ENCODE assay signal across 8 cellular contexts in the genomic region with DNA sequence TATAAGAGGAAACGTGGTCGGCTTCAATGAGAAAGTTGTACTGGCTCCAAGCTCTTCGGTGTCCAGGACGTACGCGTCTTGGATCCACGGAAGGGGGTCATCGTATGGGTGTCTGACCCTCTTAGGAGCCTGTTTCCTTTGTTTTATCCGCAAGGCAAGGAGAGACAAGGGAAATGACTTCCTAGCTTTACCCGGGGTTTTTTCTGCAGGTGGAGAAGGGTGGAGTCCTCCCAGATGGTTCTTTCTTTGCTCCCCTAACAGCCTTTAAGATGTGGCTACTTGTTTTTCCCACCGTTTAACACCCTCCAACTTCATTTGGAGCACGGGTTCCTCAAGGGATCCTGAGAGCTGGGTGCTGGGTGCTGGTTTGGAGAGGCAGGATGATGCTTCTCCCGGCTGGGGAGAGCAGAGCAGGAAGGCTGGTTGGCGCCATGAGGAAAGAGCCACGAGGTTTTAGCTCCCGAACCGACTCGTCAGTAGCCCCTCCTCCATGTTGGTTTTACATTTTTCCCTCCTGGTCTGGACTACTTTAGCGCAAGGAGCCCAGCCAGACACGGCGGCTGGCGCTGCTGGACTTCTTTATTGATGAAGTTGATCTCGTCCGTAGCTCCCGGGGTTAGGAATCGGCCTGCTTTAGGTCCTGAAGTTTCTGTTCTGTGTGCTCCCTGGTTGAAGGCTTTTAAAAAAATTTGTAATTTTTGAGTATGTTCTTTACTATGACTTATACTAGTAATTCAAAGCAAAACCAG. TPM values are rescaled to one million over a fixed set of nuclear protein-coding genes. Genes with fewer than 3 reads are reported as not detected.
A peak's percentile ranks its signal among the peaks of the same experiment; 100 is the strongest.
DNase-seq lines count a peak whose midpoint lies in the region; TF ChIP-seq lines count a peak whose summit lies in the region.

No MANE protein-coding gene starts in this region.

- H3K9ac ChIP-seq in colonic mucosa (ENCODE audit: low read depth in 2 of 2, low read length in 2 of 2), result peak overlapping the region; percentile 73 to 85

- peak overlapping the region; percentile 98 for H3K27ac ChIP-seq in colonic mucosa
- peak overlapping the region; percentile 73 for H3K27ac ChIP-seq in layer of hippocampus (ENCODE audit: low read depth, low read length)

- peak; percentile 76 for DNase-seq in activated CD8-positive, alpha-beta memory T cell treated with anti-CD3 and anti-CD28 coated beads for 24 hours
- no peak for DNase-seq in activated CD8-positive, alpha-beta memory T cell treated with anti-CD3 and anti-CD28 coated beads, Interleukin-2, amount 50 U/mL, for 4 hours
- DNase-seq in HFF-Myc (ENCODE audit: extremely low read depth, low read depth) (peak; percentile 53), NCI-H1105 treated with DMSO at 0.1 percent for 48 hours (lab: John Stamatoyannopoulos, UW) (peak; percentile 82), SKM-1 treated with dmso at 0.1 percent for 144 hours (lab: John Stamatoyannopoulos, UW; ENCODE audit: unreplicated experiment) (peak; percentile 64), colonic mucosa (peak; percentile 68)
- peak; percentile 2 for DNase-seq in stimulated activated CD4-positive, alpha-beta T cell treated with anti-CD3 and anti-CD28 coated beads, Interleukin-4, amount 100 ng/mL, for 1 hour

- H3K4me3 ChIP-seq in HFF-Myc (replicated peaks; ENCODE audit: low read depth, low read length) (peak overlapping the region; percentile 95), colonic mucosa (peak overlapping the region; percentile 94)

- no peaks in the 10 kb centered on the region for H3K9me3 ChIP-seq in colonic mucosa

- TF ChIP-seq CTCF in HFF-Myc (IDR thresholded peaks at IDR 0.05; ENCODE audit: low read depth, low read length, missing control alignments) (no peak), colonic mucosa (IDR thresholded peaks at IDR 0.05) (no peak)

- no peaks in the 10 kb centered on the region for H3K36me3 ChIP-seq in colonic mucosa

- H3K27me3 ChIP-seq in colonic mucosa (no peaks in the 10 kb centered on the region), layer of hippocampus (ENCODE audit: control insufficient read depth, insufficient read depth, low read length) (no peaks in the 10 kb centered on the region)

- H3K4me1 ChIP-seq in colonic mucosa, result peaks cover 6% of the 10 kb centered on the region

- intact Hi-C loops in colonic mucosa (cut with DNase I), result no loop called here

RNA-seq across cellular contexts. Expression of gene UCK2, which starts 1.3 kb away (rescaled TPM):
- 10 to 100 TPM; 39.6 to 69.0 TPM for total RNA-seq in colonic mucosa
